ENCODE assay signal across 1 cellular context in the genomic region with DNA sequence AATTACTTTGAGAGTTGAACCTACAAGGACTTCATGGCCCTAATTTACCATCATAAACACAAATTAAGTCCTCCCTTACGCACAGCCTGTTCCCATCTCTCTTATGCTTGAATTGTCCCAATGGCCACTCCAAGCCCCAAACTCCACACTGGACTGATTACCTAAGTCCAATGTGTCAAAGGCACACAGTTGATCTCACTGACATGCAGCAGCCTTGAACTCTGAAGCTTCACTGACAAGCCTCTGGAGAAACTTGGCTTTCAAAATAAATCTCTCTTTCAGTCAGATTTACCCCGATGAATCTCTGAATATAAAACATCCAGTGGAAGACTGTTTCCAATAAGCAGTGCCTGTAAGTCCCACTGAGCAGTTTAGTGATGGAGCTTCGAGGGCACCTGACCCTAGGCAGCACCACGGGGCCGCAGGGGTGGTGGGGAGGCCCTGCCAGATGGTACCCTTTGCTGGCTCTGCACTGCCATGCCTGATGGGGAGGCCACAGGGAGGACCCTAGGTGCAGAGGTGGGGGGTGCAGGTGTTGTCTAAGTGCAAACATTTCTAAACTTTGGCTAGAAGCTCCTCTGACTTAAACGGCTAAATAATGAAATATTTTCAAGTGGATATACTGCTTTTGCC.
TF ChIP-seq lines count a peak whose summit lies in the region.

No MANE protein-coding gene starts in this region.

TF ChIP-seq in HepG2, 621 proteins besides CTCF, POLR2A, EP300 and RAD21 (continued from another document):
- TF ChIP-seq, protein P1, sequence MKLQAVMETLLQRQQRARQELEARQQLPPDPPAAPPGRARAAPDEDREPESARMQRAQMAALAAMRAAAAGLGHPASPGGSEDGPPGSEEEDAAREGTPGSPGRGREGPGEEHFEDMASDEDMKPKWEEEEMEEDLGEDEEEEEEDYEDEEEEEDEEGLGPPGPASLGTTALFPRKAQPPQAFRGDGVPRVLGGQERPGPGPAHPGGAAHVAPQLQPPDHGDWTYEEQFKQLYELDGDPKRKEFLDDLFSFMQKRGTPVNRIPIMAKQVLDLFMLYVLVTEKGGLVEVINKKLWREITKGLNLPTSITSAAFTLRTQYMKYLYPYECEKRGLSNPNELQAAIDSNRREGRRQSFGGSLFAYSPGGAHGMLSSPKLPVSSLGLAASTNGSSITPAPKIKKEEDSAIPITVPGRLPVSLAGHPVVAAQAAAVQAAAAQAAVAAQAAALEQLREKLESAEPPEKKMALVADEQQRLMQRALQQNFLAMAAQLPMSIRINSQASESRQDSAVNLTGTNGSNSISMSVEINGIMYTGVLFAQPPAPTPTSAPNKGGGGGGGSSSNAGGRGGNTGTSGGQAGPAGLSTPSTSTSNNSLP (IDR thresholded peaks at IDR 0.05; ENCODE audit: low read depth, low read length), result 0 out of 2 replicates have a peak, but pooled peaks have one; percentile 26
- TF ChIP-seq SOX13 (IDR thresholded peaks at IDR 0.05) (no peak), SOX13 (CRISPR knock-in tag; conservative IDR thresholded peaks at IDR 0.05 in 1 of 2, IDR thresholded peaks at IDR 0.05 in 1 of 2) (peak in 1 of 2 experiments; percentile 68; a peak in 2 of 4 replicates), SP4 (CRISPR knock-in tag; IDR thresholded peaks at IDR 0.05) (no peak), KAT2B (IDR thresholded peaks at IDR 0.05; ENCODE audit: borderline replicate concordance, low read depth, low read length) (no peak), SALL1 (CRISPR knock-in tag; IDR thresholded peaks at IDR 0.05) (peak; percentile 69; the same call in 1 of the 2 replicates), PPARG (CRISPR knock-in tag; conservative IDR thresholded peaks at IDR 0.05) (peak; percentile 80), TP53 (CRISPR knock-in tag; conservative IDR thresholded peaks at IDR 0.05) (no peak), YEATS4 (CRISPR knock-in tag; IDR thresholded peaks at IDR 0.05; ENCODE audit: borderline replicate concordance) (no peak), ZMYM2 (CRISPR knock-in tag; IDR thresholded peaks at IDR 0.05) (peak; percentile 36; the same call in 1 of the 2 replicates), ZBTB38 (CRISPR knock-in tag; IDR thresholded peaks at IDR 0.05) (0 out of 2 replicates have a peak, but pooled peaks have one; percentile 29), MIER2 (CRISPR knock-in tag; IDR thresholded peaks at IDR 0.05) (0 out of 2 replicates have a peak, but pooled peaks have one; percentile 53), FOSL2 (CRISPR knock-in tag; IDR thresholded peaks at IDR 0.05) (0 out of 2 replicates have a peak, but pooled peaks have one; percentile 29), GLI4 (CRISPR knock-in tag; IDR thresholded peaks at IDR 0.05; ENCODE audit: borderline replicate concordance) (no peak), CC2D1A (CRISPR knock-in tag; IDR thresholded peaks at IDR 0.05) (no peak), NR2F6 (IDR thresholded peaks at IDR 0.05) (peak; percentile 67), NR2F6 (CRISPR knock-in tag; IDR thresholded peaks at IDR 0.05) (peak; percentile 73), MED1 (CRISPR knock-in tag; IDR thresholded peaks at IDR 0.05) (peak; percentile 68), MAF1 (CRISPR knock-in tag; IDR thresholded peaks at IDR 0.05; ENCODE audit: borderline replicate concordance) (no peak), ZNF205 (CRISPR knock-in tag; IDR thresholded peaks at IDR 0.05) (0 out of 2 replicates have a peak, but pooled peaks have one; percentile 22)
- TF ChIP-seq, protein P2, sequence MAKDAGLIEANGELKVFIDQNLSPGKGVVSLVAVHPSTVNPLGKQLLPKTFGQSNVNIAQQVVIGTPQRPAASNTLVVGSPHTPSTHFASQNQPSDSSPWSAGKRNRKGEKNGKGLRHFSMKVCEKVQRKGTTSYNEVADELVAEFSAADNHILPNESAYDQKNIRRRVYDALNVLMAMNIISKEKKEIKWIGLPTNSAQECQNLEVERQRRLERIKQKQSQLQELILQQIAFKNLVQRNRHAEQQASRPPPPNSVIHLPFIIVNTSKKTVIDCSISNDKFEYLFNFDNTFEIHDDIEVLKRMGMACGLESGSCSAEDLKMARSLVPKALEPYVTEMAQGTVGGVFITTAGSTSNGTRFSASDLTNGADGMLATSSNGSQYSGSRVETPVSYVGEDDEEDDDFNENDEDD (CRISPR knock-in tag; IDR thresholded peaks at IDR 0.05; ENCODE audit: borderline replicate concordance), result no peak
- TF ChIP-seq, protein P3, sequence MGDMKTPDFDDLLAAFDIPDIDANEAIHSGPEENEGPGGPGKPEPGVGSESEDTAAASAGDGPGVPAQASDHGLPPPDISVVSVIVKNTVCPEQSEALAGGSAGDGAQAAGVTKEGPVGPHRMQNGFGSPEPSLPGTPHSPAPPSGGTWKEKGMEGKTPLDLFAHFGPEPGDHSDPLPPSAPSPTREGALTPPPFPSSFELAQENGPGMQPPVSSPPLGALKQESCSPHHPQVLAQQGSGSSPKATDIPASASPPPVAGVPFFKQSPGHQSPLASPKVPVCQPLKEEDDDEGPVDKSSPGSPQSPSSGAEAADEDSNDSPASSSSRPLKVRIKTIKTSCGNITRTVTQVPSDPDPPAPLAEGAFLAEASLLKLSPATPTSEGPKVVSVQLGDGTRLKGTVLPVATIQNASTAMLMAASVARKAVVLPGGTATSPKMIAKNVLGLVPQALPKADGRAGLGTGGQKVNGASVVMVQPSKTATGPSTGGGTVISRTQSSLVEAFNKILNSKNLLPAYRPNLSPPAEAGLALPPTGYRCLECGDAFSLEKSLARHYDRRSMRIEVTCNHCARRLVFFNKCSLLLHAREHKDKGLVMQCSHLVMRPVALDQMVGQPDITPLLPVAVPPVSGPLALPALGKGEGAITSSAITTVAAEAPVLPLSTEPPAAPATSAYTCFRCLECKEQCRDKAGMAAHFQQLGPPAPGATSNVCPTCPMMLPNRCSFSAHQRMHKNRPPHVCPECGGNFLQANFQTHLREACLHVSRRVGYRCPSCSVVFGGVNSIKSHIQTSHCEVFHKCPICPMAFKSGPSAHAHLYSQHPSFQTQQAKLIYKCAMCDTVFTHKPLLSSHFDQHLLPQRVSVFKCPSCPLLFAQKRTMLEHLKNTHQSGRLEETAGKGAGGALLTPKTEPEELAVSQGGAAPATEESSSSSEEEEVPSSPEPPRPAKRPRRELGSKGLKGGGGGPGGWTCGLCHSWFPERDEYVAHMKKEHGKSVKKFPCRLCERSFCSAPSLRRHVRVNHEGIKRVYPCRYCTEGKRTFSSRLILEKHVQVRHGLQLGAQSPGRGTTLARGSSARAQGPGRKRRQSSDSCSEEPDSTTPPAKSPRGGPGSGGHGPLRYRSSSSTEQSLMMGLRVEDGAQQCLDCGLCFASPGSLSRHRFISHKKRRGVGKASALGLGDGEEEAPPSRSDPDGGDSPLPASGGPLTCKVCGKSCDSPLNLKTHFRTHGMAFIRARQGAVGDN (CRISPR knock-in tag; IDR thresholded peaks at IDR 0.05), result peak; percentile 68
- TF ChIP-seq, protein P4, sequence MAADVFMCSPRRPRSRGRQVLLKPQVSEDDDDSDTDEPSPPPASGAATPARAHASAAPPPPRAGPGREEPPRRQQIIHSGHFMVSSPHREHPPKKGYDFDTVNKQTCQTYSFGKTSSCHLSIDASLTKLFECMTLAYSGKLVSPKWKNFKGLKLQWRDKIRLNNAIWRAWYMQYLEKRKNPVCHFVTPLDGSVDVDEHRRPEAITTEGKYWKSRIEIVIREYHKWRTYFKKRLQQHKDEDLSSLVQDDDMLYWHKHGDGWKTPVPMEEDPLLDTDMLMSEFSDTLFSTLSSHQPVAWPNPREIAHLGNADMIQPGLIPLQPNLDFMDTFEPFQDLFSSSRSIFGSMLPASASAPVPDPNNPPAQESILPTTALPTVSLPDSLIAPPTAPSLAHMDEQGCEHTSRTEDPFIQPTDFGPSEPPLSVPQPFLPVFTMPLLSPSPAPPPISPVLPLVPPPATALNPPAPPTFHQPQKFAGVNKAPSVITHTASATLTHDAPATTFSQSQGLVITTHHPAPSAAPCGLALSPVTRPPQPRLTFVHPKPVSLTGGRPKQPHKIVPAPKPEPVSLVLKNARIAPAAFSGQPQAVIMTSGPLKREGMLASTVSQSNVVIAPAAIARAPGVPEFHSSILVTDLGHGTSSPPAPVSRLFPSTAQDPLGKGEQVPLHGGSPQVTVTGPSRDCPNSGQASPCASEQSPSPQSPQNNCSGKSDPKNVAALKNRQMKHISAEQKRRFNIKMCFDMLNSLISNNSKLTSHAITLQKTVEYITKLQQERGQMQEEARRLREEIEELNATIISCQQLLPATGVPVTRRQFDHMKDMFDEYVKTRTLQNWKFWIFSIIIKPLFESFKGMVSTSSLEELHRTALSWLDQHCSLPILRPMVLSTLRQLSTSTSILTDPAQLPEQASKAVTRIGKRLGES (CRISPR knock-in tag; IDR thresholded peaks at IDR 0.05; ENCODE audit: borderline replicate concordance), result no peak
- TF ChIP-seq, protein P5, sequence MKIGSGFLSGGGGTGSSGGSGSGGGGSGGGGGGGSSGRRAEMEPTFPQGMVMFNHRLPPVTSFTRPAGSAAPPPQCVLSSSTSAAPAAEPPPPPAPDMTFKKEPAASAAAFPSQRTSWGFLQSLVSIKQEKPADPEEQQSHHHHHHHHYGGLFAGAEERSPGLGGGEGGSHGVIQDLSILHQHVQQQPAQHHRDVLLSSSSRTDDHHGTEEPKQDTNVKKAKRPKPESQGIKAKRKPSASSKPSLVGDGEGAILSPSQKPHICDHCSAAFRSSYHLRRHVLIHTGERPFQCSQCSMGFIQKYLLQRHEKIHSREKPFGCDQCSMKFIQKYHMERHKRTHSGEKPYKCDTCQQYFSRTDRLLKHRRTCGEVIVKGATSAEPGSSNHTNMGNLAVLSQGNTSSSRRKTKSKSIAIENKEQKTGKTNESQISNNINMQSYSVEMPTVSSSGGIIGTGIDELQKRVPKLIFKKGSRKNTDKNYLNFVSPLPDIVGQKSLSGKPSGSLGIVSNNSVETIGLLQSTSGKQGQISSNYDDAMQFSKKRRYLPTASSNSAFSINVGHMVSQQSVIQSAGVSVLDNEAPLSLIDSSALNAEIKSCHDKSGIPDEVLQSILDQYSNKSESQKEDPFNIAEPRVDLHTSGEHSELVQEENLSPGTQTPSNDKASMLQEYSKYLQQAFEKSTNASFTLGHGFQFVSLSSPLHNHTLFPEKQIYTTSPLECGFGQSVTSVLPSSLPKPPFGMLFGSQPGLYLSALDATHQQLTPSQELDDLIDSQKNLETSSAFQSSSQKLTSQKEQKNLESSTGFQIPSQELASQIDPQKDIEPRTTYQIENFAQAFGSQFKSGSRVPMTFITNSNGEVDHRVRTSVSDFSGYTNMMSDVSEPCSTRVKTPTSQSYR (CRISPR knock-in tag; IDR thresholded peaks at IDR 0.05; ENCODE audit: borderline replicate concordance), result no peak
